ENCODE assay signal across 8 cellular contexts in genomic region chr3:50236484-50237132, GRCh38. TPM values are rescaled to one million over a fixed set of nuclear protein-coding genes. Genes with fewer than 3 reads are reported as not detected.
DNase-seq lines count a peak whose midpoint lies in the region; ATAC-seq and TF ChIP-seq lines count a peak whose summit lies in the region.

No MANE protein-coding gene starts in this region.

- H3K4me3 ChIP-seq in HL-60 (replicated peaks; ENCODE audit: insufficient read depth, low read length) (peak overlapping the region; percentile 92), mammary epithelial cell (replicated peaks in 1 of 3; ENCODE audit: insufficient read depth in 1 of 3, low read depth in 2 of 3, low read length in 3 of 3) (peak overlapping the region; percentile 72 to 80 (median 79)), mucosa of descending colon (peak overlapping the region; percentile 66)

- H3K4me1 ChIP-seq in mammary epithelial cell (ENCODE audit: insufficient read depth, low read length): peaks cover 24% of the 10 kb centered on the region
- H3K4me1 ChIP-seq in mucosa of descending colon (ENCODE audit: low read depth): peaks cover 40% of the 10 kb centered on the region

- H3K27ac ChIP-seq in 22Rv1 (peak overlapping the region; percentile 93), HL-60 (replicated peaks) (peak overlapping the region; percentile 84), mammary epithelial cell (ENCODE audit: insufficient read depth, low read depth, low read length) (peak overlapping the region; percentile 70)

- 3% methylated on average over 6 of the region's 13 CpGs for WGBS in mammary epithelial cell (ENCODE audit: low coverage, missing lambda C conversion rate)

- peak overlapping the region; percentile 30 for H2AFZ ChIP-seq in mammary epithelial cell (ENCODE audit: low read depth, low read length)

- dilution Hi-C loops in mammary epithelial cell (cut with HindIII; ENCODE audit: low sequenced_read_pairs): no loop called here

- peak overlapping the region; percentile 88 for H3K9ac ChIP-seq in mammary epithelial cell (ENCODE audit: insufficient read depth, low read length)

- H3K4me2 ChIP-seq in mammary epithelial cell (ENCODE audit: insufficient read depth, low read depth, low read length): peak overlapping the region; percentile 80

- H3K79me2 ChIP-seq in mammary epithelial cell (ENCODE audit: insufficient read depth, low read length): peaks cover 55% of the 10 kb centered on the region

- DNase-seq in HL-60 (ENCODE audit: low read depth in 1 of 2, low spot score in 1 of 2) (no peak), mammary epithelial cell (no peak), mucosa of descending colon (no peak), NCI-H526 treated with DMSO at 0.1 percent for 48 hours (lab: John Stamatoyannopoulos, UW) (no peak), pons (ENCODE audit: low spot score) (no peak)

- H4K20me1 ChIP-seq in mammary epithelial cell (ENCODE audit: insufficient read depth, low read length): no peaks in the 10 kb centered on the region

- TF ChIP-seq CTCF in 22Rv1 (IDR thresholded peaks at IDR 0.05): no peak
- TF ChIP-seq CTCF in HL-60 (IDR thresholded peaks at IDR 0.05; ENCODE audit: insufficient read depth, low read length): no peak
- no peak for TF ChIP-seq CTCF in mammary epithelial cell (conservative IDR thresholded peaks at IDR 0.05 in 1 of 2, IDR thresholded peaks at IDR 0.05 in 1 of 2; ENCODE audit: extremely low read depth in 1 of 2, insufficient read depth in 1 of 2, low read depth in 1 of 2, low read length in 2 of 2)
- TF ChIP-seq CTCF in mucosa of descending colon (IDR thresholded peaks at IDR 0.05): no peak

- in situ Hi-C loops in mammary epithelial cell (cut with MboI; ENCODE audit: low sequenced_read_pairs in 2 of 2): no loop called here

- intact Hi-C loops in mammary epithelial cell (cut with micrococcal nuclease): no loop called here
- intact Hi-C loops in mucosa of descending colon (cut with DNase I, micrococcal nuclease): no loop called here

- no peak for ATAC-seq in mucosa of descending colon
- ATAC-seq in HG03457 (IDR thresholded peaks at IDR 0.05; ENCODE audit: unreplicated experiment): no peak
- no peak for ATAC-seq in HG03354 (IDR thresholded peaks at IDR 0.05; ENCODE audit: poor library complexity, severe bottlenecking, unreplicated experiment)

- H3K27me3 ChIP-seq in HL-60 (ENCODE audit: insufficient read depth, poor library complexity, severe bottlenecking): no peaks in the 10 kb centered on the region
- no peaks in the 10 kb centered on the region for H3K27me3 ChIP-seq in mammary epithelial cell (ENCODE audit: insufficient read depth, low read length)

- H3K36me3 ChIP-seq in mammary epithelial cell (ENCODE audit: insufficient read depth, low read length) (no peaks in the 10 kb centered on the region), mucosa of descending colon (ENCODE audit: low read depth) (no peaks in the 10 kb centered on the region)

- no peaks in the 10 kb centered on the region for H3K9me3 ChIP-seq in mammary epithelial cell (replicated peaks; ENCODE audit: insufficient read depth, low read length)
- H3K9me3 ChIP-seq in mucosa of descending colon: no peaks in the 10 kb centered on the region

- TSS peak; percentile 70 for BruUV-seq in mammary epithelial cell (replicated peaks; lab: Mats Ljungman, UMichigan)

- CTCF ChIA-PET in mammary epithelial cell (lab: Charles Lee; ENCODE audit: low non-redundant PET): no interaction called here

RNA-seq across cellular contexts. Expression of gene GNAI2, which starts 0.6 kb away (rescaled TPM):
- total RNA-seq in mammary epithelial cell (100 to 1,000 TPM; 176 to 235 TPM), mucosa of descending colon (100 to 1,000 TPM in 1 of 3 donors, 10 to 100 TPM in 2; 47.0 to 190 (median 96.4) TPM)
- polyA plus RNA-seq in mammary epithelial cell: 511 TPM
- polyA minus RNA-seq in mammary epithelial cell: 320 TPM

RNA-seq across cellular contexts. Expression of gene SLC38A3, which starts 31.5 kb away (rescaled TPM):
- total RNA-seq in mammary epithelial cell: under 1 TPM in 1 of 2 donors, not detected in 1; 0.67 TPM
- polyA plus RNA-seq in mammary epithelial cell: 0.06 TPM
- polyA minus RNA-seq in mammary epithelial cell: not detected
- under 1 TPM in 2 of 3 donors, not detected in 1; 0.29 to 0.32 TPM for total RNA-seq in mucosa of descending colon

RNA-seq across cellular contexts. Expression of gene SEMA3B, which starts 32.3 kb away (rescaled TPM):
- 10 to 100 TPM in 1 of 2 donors, 1 to 10 TPM in 1; 4.3 to 15.5 TPM for total RNA-seq in mammary epithelial cell
- polyA plus RNA-seq in mammary epithelial cell: 8.4 TPM
- 0.31 TPM for polyA minus RNA-seq in mammary epithelial cell
- total RNA-seq in mucosa of descending colon: 100 to 1,000 TPM in 1 of 3 donors, 10 to 100 TPM in 2; 42.0 to 129 (median 59.2) TPM

RNA-seq across cellular contexts. Expression of gene LSMEM2, which starts 42.3 kb away (rescaled TPM):
- total RNA-seq in mammary epithelial cell (under 1 TPM in 1 of 2 donors, not detected in 1; 0.19 TPM), mucosa of descending colon (under 1 TPM in 1 of 3 donors, not detected in 2; 0.32 TPM)
- 0.05 TPM for polyA plus RNA-seq in mammary epithelial cell
- polyA minus RNA-seq in mammary epithelial cell: not detected

RNA-seq across cellular contexts. Expression of gene GNAT1, which starts 45.2 kb away (rescaled TPM):
- total RNA-seq in mammary epithelial cell (1 to 10 TPM in 1 of 2 donors, under 1 TPM in 1; 0.17 to 1.8 TPM), mucosa of descending colon (not detected)
- polyA plus RNA-seq in mammary epithelial cell: 0.05 TPM
- polyA minus RNA-seq in mammary epithelial cell: not detected
